ENCODE assay signal across 23 cellular contexts in genomic region chr7:66521675-66522074, GRCh38.
"Had no signal": no experiment of that assay in that cellular context is flagged by ENCODE, and none has a peak within 500 bp of the region (broad histone marks: within the 10 kb centered on the region; RNA-seq: fewer than 3 reads in every experiment).

No MANE protein-coding gene starts in this region.

- H3K4me1 ChIP-seq: esophagus muscularis mucosa, foreskin keratinocyte, gastroesophageal sphincter, heart right ventricle, left lung, psoas muscle, spleen, stomach, thyroid gland had no signal

- H3K27me3 ChIP-seq: esophagus muscularis mucosa, foreskin keratinocyte, gastroesophageal sphincter, heart right ventricle, left lung, neutrophil, spleen, stomach, thyroid gland had no signal

- H3K27me3 Mint-ChIP-seq: naive thymus-derived CD4-positive, alpha-beta T cell; stimulated activated memory B cell treated with anti-CD40 and anti-IgM and Interleukin-4, amounts not matched to agents 10 μg/mL and 1 μg/mL and 100 μg/mL, for 72 hours; type B pancreatic cell had no signal

- H3K4me1 Mint-ChIP-seq: nephron progenitor cell; stimulated activated memory B cell treated with anti-CD40 and anti-IgM and Interleukin-4, amounts not matched to agents 10 μg/mL and 1 μg/mL and 100 μg/mL, for 72 hours had no signal

- H3K4me3 ChIP-seq: coronary artery, esophagus muscularis mucosa, gastroesophageal sphincter, heart right ventricle, left lung, psoas muscle, skin epidermis, spleen, stomach, thyroid gland had no signal

- H3K9me3 Mint-ChIP-seq: naive thymus-derived CD4-positive, alpha-beta T cell; nephron progenitor cell; stimulated activated memory B cell treated with anti-CD40 and anti-IgM and Interleukin-4, amounts not matched to agents 10 μg/mL and 1 μg/mL and 100 μg/mL, for 72 hours; type B pancreatic cell had no signal

- H3K36me3 Mint-ChIP-seq: naive thymus-derived CD4-positive, alpha-beta T cell; stimulated activated memory B cell treated with anti-CD40 and anti-IgM and Interleukin-4, amounts not matched to agents 10 μg/mL and 1 μg/mL and 100 μg/mL, for 72 hours; type B pancreatic cell had no signal

- H3K4me3 Mint-ChIP-seq: naive thymus-derived CD4-positive, alpha-beta T cell; nephron progenitor cell; stimulated activated memory B cell treated with anti-CD40 and anti-IgM and Interleukin-4, amounts not matched to agents 10 μg/mL and 1 μg/mL and 100 μg/mL, for 72 hours; type B pancreatic cell had no signal

- ATAC-seq: foreskin keratinocyte; gastroesophageal sphincter; stimulated activated memory B cell treated with anti-CD40 and anti-IgM and Interleukin-4, amounts not matched to agents 10 μg/mL and 1 μg/mL and 100 μg/mL, for 72 hours had no signal

- H3K27ac ChIP-seq: coronary artery, esophagus muscularis mucosa, foreskin keratinocyte, gastroesophageal sphincter, heart right ventricle, left lung, neutrophil, psoas muscle, skin epidermis, spleen, stomach, thyroid gland had no signal

- H3K36me3 ChIP-seq: heart right ventricle, left lung, stomach, thyroid gland had no signal

- DNase-seq: dermis blood vessel endothelial cell; effector memory CD4-positive, alpha-beta T cell; foreskin keratinocyte; heart right ventricle; hippocampal formation; left cardiac atrium; left lung; mesenchymal stem cell; midbrain; naive thymus-derived CD4-positive, alpha-beta T cell; nephron progenitor cell; psoas muscle; spleen; stimulated activated CD4-positive, alpha-beta T cell treated with anti-CD3 and anti-CD28 coated beads, Interleukin-4, amount 100 ng/mL, for 4 hours; stomach; thyroid gland had no signal

- H3K27ac Mint-ChIP-seq: nephron progenitor cell; stimulated activated memory B cell treated with anti-CD40 and anti-IgM and Interleukin-4, amounts not matched to agents 10 μg/mL and 1 μg/mL and 100 μg/mL, for 72 hours; type B pancreatic cell had no signal

- H3K9me3 ChIP-seq: esophagus muscularis mucosa, gastroesophageal sphincter, heart right ventricle, left lung, neutrophil, psoas muscle, spleen, stomach, thyroid gland had no signal
